8 cellular contexts compared by ENCODE assay signal in the genomic region with DNA sequence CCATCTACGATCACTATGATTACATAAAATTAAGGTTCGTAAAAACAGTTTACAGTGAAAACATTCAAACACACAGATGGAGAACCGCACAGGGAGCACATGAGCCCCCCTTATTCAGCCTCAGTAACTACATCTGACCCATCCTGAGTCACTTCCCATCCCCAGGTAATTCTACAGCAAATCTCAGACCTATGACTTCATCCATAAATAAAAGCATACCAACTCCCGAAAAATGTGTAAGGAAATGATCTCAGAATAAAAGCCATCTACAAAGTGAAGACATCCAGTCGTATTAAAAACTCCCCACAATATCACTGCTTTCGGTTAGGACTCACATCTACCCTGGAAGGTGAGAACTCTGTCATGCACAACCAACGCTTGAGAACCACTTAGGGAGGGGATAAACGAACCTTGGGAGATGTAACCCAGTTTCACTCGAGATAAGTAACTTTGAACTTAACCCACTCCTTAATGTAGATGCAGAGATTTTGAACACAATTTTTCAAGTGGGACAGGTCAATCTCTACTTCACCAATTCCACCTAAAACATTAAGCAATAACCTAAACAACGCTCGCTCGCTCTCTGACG. TPM values are rescaled to one million over a fixed set of nuclear protein-coding genes. Genes with fewer than 3 reads are reported as not detected.
DNase-seq lines count a peak whose midpoint lies in the region; ATAC-seq and TF ChIP-seq lines count a peak whose summit lies in the region.

No MANE protein-coding gene starts in this region.

- no peaks in the 10 kb centered on the region for H3K9me3 ChIP-seq in ascending aorta
- H3K9me3 ChIP-seq in liver (ENCODE audit: control insufficient read depth in 4 of 4, low read length in 3 of 4), result no peaks in the 10 kb centered on the region
- no peaks in the 10 kb centered on the region for H3K9me3 ChIP-seq in upper lobe of right lung

- peak; percentile 38 to 50 for DNase-seq in AML-193 (lab: John Stamatoyannopoulos, UW)
- peak; percentile 35 for DNase-seq in HS-5 (ENCODE audit: low read depth)
- DNase-seq in ascending aorta (ENCODE audit: low spot score in 2 of 2), result no peak
- DNase-seq in upper lobe of right lung, result no peak
- DNase-seq in NCI-H2029 (lab: John Stamatoyannopoulos, UW), result no peak

- H3K9ac ChIP-seq in liver (ENCODE audit: low read depth in 1 of 2, low read length in 2 of 2), result peak overlapping the region; percentile 61 to 86

- ATAC-seq in upper lobe of right lung (no peak), GM19351 (IDR thresholded peaks at IDR 0.05; ENCODE audit: unreplicated experiment) (no peak)
- no peak for ATAC-seq in activated CD4-positive, CD25-positive, alpha-beta regulatory T cell treated with anti-CD3 and anti-CD28 coated beads, Interleukin-2, amount 50 U/mL, for 24 hours

- intact Hi-C loops in ascending aorta (cut with DNase I), result no loop called here
- intact Hi-C loops in upper lobe of right lung (cut with DNase I), result no loop called here

- TF ChIP-seq CTCF in ascending aorta (IDR thresholded peaks at IDR 0.05) (no peak), liver (IDR thresholded peaks at IDR 0.05; ENCODE audit: low read depth, low read length, missing input control) (no peak), upper lobe of right lung (IDR thresholded peaks at IDR 0.05) (no peak)

- 29% methylated on average over 13 of the region's 13 CpGs for WGBS in liver

- H3K27ac ChIP-seq in ascending aorta (peak overlapping the region; percentile 99), liver (ENCODE audit: low read depth in 1 of 2, low read length in 2 of 2) (peak overlapping the region; percentile 95 to 99), upper lobe of right lung (peak overlapping the region; percentile 99)

- H3K4me1 ChIP-seq in ascending aorta (peaks cover 0 to 11% of the 10 kb centered on the region in 2 donors), liver (ENCODE audit: control insufficient read depth in 4 of 4, insufficient read depth in 4 of 4, low read length in 3 of 4) (peaks cover 0 to 26% (median 20%) of the 10 kb centered on the region in 4 donors), upper lobe of right lung (peaks cover 32% of the 10 kb centered on the region)

- H3K27me3 ChIP-seq in ascending aorta (no peaks in the 10 kb centered on the region), liver (ENCODE audit: control insufficient read depth in 4 of 4, insufficient read depth in 4 of 4, low read length in 3 of 4) (no peaks in the 10 kb centered on the region), upper lobe of right lung (no peaks in the 10 kb centered on the region)

- H3K4me3 ChIP-seq in ascending aorta (peak overlapping the region; percentile 87 to 92), liver (ENCODE audit: low read depth in 1 of 3, low read length in 3 of 3) (peak overlapping the region; percentile 80 to 99 (median 87)), upper lobe of right lung (peak overlapping the region; percentile 98)

- H3K36me3 ChIP-seq in ascending aorta (peaks cover 30 to 37% of the 10 kb centered on the region in 2 donors), liver (ENCODE audit: control insufficient read depth in 4 of 4, insufficient read depth in 3 of 4, low read depth in 1 of 4, low read length in 3 of 4) (peaks cover 5 to 33% (median 29%) of the 10 kb centered on the region in 4 donors), upper lobe of right lung (peaks cover 38% of the 10 kb centered on the region)

- TF ChIP-seq RAD21 in liver (IDR thresholded peaks at IDR 0.05), result no peak

TF ChIP-seq in liver, 16 proteins besides CTCF, POLR2A, EP300 and RAD21:
- TF ChIP-seq, protein P1, sequence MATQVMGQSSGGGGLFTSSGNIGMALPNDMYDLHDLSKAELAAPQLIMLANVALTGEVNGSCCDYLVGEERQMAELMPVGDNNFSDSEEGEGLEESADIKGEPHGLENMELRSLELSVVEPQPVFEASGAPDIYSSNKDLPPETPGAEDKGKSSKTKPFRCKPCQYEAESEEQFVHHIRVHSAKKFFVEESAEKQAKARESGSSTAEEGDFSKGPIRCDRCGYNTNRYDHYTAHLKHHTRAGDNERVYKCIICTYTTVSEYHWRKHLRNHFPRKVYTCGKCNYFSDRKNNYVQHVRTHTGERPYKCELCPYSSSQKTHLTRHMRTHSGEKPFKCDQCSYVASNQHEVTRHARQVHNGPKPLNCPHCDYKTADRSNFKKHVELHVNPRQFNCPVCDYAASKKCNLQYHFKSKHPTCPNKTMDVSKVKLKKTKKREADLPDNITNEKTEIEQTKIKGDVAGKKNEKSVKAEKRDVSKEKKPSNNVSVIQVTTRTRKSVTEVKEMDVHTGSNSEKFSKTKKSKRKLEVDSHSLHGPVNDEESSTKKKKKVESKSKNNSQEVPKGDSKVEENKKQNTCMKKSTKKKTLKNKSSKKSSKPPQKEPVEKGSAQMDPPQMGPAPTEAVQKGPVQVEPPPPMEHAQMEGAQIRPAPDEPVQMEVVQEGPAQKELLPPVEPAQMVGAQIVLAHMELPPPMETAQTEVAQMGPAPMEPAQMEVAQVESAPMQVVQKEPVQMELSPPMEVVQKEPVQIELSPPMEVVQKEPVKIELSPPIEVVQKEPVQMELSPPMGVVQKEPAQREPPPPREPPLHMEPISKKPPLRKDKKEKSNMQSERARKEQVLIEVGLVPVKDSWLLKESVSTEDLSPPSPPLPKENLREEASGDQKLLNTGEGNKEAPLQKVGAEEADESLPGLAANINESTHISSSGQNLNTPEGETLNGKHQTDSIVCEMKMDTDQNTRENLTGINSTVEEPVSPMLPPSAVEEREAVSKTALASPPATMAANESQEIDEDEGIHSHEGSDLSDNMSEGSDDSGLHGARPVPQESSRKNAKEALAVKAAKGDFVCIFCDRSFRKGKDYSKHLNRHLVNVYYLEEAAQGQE (IDR thresholded peaks at IDR 0.05), result no peak
- no peak for TF ChIP-seq HNF4A (conservative IDR thresholded peaks at IDR 0.05)
- TF ChIP-seq JUND (IDR thresholded peaks at IDR 0.05), result no peak
- TF ChIP-seq, protein P2, sequence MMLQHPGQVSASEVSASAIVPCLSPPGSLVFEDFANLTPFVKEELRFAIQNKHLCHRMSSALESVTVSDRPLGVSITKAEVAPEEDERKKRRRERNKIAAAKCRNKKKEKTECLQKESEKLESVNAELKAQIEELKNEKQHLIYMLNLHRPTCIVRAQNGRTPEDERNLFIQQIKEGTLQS (IDR thresholded peaks at IDR 0.05), result no peak
- no peak for TF ChIP-seq RXRA (IDR thresholded peaks at IDR 0.05)

RNA-seq across cellular contexts. Expression of a gene that starts 1.3 kb away (rescaled TPM):
- total RNA-seq in ascending aorta, result 111 TPM
- total RNA-seq in liver, result 10 to 100 TPM in 1 of 2 donors, 1 to 10 TPM in 1; 8.0 to 20.7 TPM
- 10 to 100 TPM in 1 of 2 donors, 1 to 10 TPM in 1; 9.4 to 11.6 TPM for polyA plus RNA-seq in liver
- total RNA-seq in upper lobe of right lung, result 69.6 TPM

RNA-seq across cellular contexts. Expression of a gene that starts 57.2 kb away (rescaled TPM):
- 46.5 TPM for total RNA-seq in ascending aorta
- 10 to 100 TPM; 16.7 to 32.1 TPM for total RNA-seq in liver
- polyA plus RNA-seq in liver, result 10 to 100 TPM; 15.4 to 24.5 TPM
- total RNA-seq in upper lobe of right lung, result 103 TPM

Comparison
In these comparisons a context has a peak if more than half of its experiments do, and no peak if none do; other contexts are left out.
1. DNase-seq: peak in AML-193 (2 of 2) and HS-5 (single experiment); none in ascending aorta (0 of 2), upper lobe of right lung (single experiment) and NCI-H2029 (single experiment).
2. Peak in every context shown above with its lines, with median percentiles within 50 percentile points of each other: H3K27ac ChIP-seq and H3K4me3 ChIP-seq.